17 cellular contexts compared by ENCODE assay signal in genomic region chr2:239111401-239112100, GRCh38.
"Had no signal": no experiment of that assay in that cellular context is flagged by ENCODE, and none has a peak within 500 bp of the region (broad histone marks: within the 10 kb centered on the region; RNA-seq: fewer than 3 reads in every experiment).

No MANE protein-coding gene starts in this region.

- H3K9me3 ChIP-seq: mucosa of descending colon, psoas muscle, upper lobe of right lung had no signal

- H3K36me3 ChIP-seq: cardiac muscle cell had no signal

- H3K27ac ChIP-seq: cardiac muscle cell, psoas muscle, upper lobe of right lung had no signal

- ATAC-seq: esophagus mucosa; left ventricle myocardium superior; mucosa of descending colon; stimulated activated naive B cell treated with anti-CD40 and anti-IgM and Interleukin-4, amounts not matched to agents 10 μg/mL and 1 μg/mL and 100 μg/mL, for 72 hours; upper lobe of right lung; WTC11 had no signal

- H3K27me3 ChIP-seq: cardiac muscle cell, upper lobe of right lung had no signal

- H3K4me3 ChIP-seq: cardiac muscle cell, mucosa of descending colon, psoas muscle, upper lobe of right lung had no signal

- H3K27me3 Mint-ChIP-seq: activated CD4-positive, alpha-beta memory T cell treated with anti-CD3 and anti-CD28 coated beads, Interleukin-2, amount 10 ng/mL, durations not matched to agents 7 days and 5 days; activated T-cell treated with anti-CD3 and anti-CD28 coated beads, Interleukin-2, amount 50 U/mL, for 24 hours; memory B cell; natural killer cell treated with Interleukin-12 subunit alpha and Interleukin-12 subunit beta and Interleukin-15 and Interleukin-18, amount 100 ng/mL, for 72 hours; stimulated activated naive B cell treated with anti-CD40 and anti-IgM and Interleukin-4, amounts not matched to agents 10 μg/mL and 1 μg/mL and 100 μg/mL, for 72 hours had no signal

- DNase-seq: activated CD4-positive, alpha-beta memory T cell treated with anti-CD3 and anti-CD28 coated beads, Interleukin-2, amount 10 ng/mL, durations not matched to agents 7 days and 5 days; activated CD4-positive, alpha-beta T cell treated with anti-CD3 and anti-CD28 coated beads for 4 hours; activated effector memory CD4-positive, alpha-beta T cell treated with Interleukin-2 at 50 U/mL for 16 hours; activated naive CD4-positive, alpha-beta T cell treated with anti-CD3 and anti-CD28 coated beads, Interleukin-2, amount 50 U/mL, for 16 hours; activated T-cell treated with anti-CD3 and anti-CD28 coated beads, Interleukin-2, amount 50 U/mL, for 24 hours; glutamatergic neuron; left ventricle myocardium superior; mucosa of descending colon; psoas muscle; stimulated activated naive B cell treated with anti-CD40 and anti-IgM and Interleukin-4, amounts not matched to agents 10 μg/mL and 1 μg/mL and 100 μg/mL, for 72 hours; T-helper 2 cell; upper lobe of right lung had no signal

- H3K27ac Mint-ChIP-seq: activated CD4-positive, alpha-beta memory T cell treated with anti-CD3 and anti-CD28 coated beads, Interleukin-2, amount 10 ng/mL, durations not matched to agents 7 days and 5 days; activated T-cell treated with anti-CD3 and anti-CD28 coated beads, Interleukin-2, amount 50 U/mL, for 24 hours; memory B cell; natural killer cell treated with Interleukin-12 subunit alpha and Interleukin-12 subunit beta and Interleukin-15 and Interleukin-18, amount 100 ng/mL, for 72 hours; stimulated activated naive B cell treated with anti-CD40 and anti-IgM and Interleukin-4, amounts not matched to agents 10 μg/mL and 1 μg/mL and 100 μg/mL, for 72 hours; WTC11 had no signal

- H3K4me1 Mint-ChIP-seq: activated CD4-positive, alpha-beta memory T cell treated with anti-CD3 and anti-CD28 coated beads, Interleukin-2, amount 10 ng/mL, durations not matched to agents 7 days and 5 days; memory B cell; stimulated activated naive B cell treated with anti-CD40 and anti-IgM and Interleukin-4, amounts not matched to agents 10 μg/mL and 1 μg/mL and 100 μg/mL, for 72 hours had no signal

- H3K9me3 Mint-ChIP-seq: activated CD4-positive, alpha-beta memory T cell treated with anti-CD3 and anti-CD28 coated beads, Interleukin-2, amount 10 ng/mL, durations not matched to agents 7 days and 5 days; activated T-cell treated with anti-CD3 and anti-CD28 coated beads, Interleukin-2, amount 50 U/mL, for 24 hours; memory B cell; natural killer cell treated with Interleukin-12 subunit alpha and Interleukin-12 subunit beta and Interleukin-15 and Interleukin-18, amount 100 ng/mL, for 72 hours; stimulated activated naive B cell treated with anti-CD40 and anti-IgM and Interleukin-4, amounts not matched to agents 10 μg/mL and 1 μg/mL and 100 μg/mL, for 72 hours; WTC11 had no signal

- H3K4me3 Mint-ChIP-seq: activated CD4-positive, alpha-beta memory T cell treated with anti-CD3 and anti-CD28 coated beads, Interleukin-2, amount 10 ng/mL, durations not matched to agents 7 days and 5 days; activated T-cell treated with anti-CD3 and anti-CD28 coated beads, Interleukin-2, amount 50 U/mL, for 24 hours; memory B cell; natural killer cell treated with Interleukin-12 subunit alpha and Interleukin-12 subunit beta and Interleukin-15 and Interleukin-18, amount 100 ng/mL, for 72 hours; stimulated activated naive B cell treated with anti-CD40 and anti-IgM and Interleukin-4, amounts not matched to agents 10 μg/mL and 1 μg/mL and 100 μg/mL, for 72 hours; WTC11 had no signal
